ENCODE assay signal across 23 cellular contexts in genomic region chr2:54677476-54678265, GRCh38. TPM values are rescaled to one million over a fixed set of nuclear protein-coding genes. Genes with fewer than 3 reads are reported as not detected.
A peak's percentile ranks its signal among the peaks of the same experiment; 100 is the strongest.
DNase-seq lines count a peak whose midpoint lies in the region; ATAC-seq, FAIRE-seq and TF ChIP-seq lines count a peak whose summit lies in the region.
"Had no signal": no experiment of that assay in that cellular context is flagged by ENCODE, and none has a peak within 500 bp of the region (broad histone marks: within the 10 kb centered on the region; RNA-seq: fewer than 3 reads in every experiment).

No MANE protein-coding gene starts in this region.

- no peak for TF ChIP-seq CTCF in A549 (IDR thresholded peaks at IDR 0.05)
- TF ChIP-seq CTCF in OCI-LY3 (IDR thresholded peaks at IDR 0.05; ENCODE audit: low read depth, low read length) = no peak
- no peak for TF ChIP-seq CTCF in esophagus muscularis mucosa (IDR thresholded peaks at IDR 0.05)
- TF ChIP-seq CTCF in lower lobe of right lung (IDR thresholded peaks at IDR 0.05) = no peak
- no peak for TF ChIP-seq CTCF in GM13977 (IDR thresholded peaks at IDR 0.05; ENCODE audit: extremely low read depth, insufficient read depth, missing control alignments)

- H3K36me3 ChIP-seq in OCI-LY3 (replicated peaks; ENCODE audit: low read depth, low read length) = no peaks in the 10 kb centered on the region
- H3K36me3 ChIP-seq in esophagus muscularis mucosa = no peaks in the 10 kb centered on the region
- H3K36me3 ChIP-seq in lower lobe of right lung = no peaks in the 10 kb centered on the region
- H3K36me3 ChIP-seq: SJSA1 had no signal

- WGBS in A549 (ENCODE audit: missing lambda C conversion rate) = 96% methylated on average over 6 of the region's 6 CpGs
- 91% methylated on average over 6 of the region's 6 CpGs for WGBS in esophagus muscularis mucosa

- TF ChIP-seq RAD21 in A549 (conservative IDR thresholded peaks at IDR 0.05 in 1 of 2, IDR thresholded peaks at IDR 0.05 in 1 of 2) = no peak

- DNase-seq in A549 (ENCODE audit: low read depth in 1 of 2, low spot score in 1 of 2) (no peak), esophagus muscularis mucosa (ENCODE audit: extremely low spot score) (peak; percentile 64), lower lobe of right lung (no peak), GM13977 (ENCODE audit: low spot score) (no peak)
- DNase-seq in activated CD4-positive, alpha-beta memory T cell treated with anti-CD3 and anti-CD28 coated beads for 36 hours = no peak
- no peak for DNase-seq in naive thymus-derived CD8-positive, alpha-beta T cell
- DNase-seq: AML-193; CD4-positive, alpha-beta T cell; DND-41; NCI-H1436 treated with DMSO at 0.1 percent for 48 hours; NCI-H2029 treated with DMSO at 0.1 percent for 48 hours; NCI-H2171 treated with DMSO at 0.1 percent for 48 hours; NCI-H446 treated with DMSO at 0.1 percent for 48 hours; NK-92 treated with Interleukin-12 subunit alpha and Interleukin-12 subunit beta, amount 100 ng/mL, for 24 hours; SW 1271 had no signal

- peaks cover 67% of the 10 kb centered on the region for H3K27me3 ChIP-seq in OCI-LY3 (ENCODE audit: low read depth, low read length)
- H3K27me3 ChIP-seq in esophagus muscularis mucosa = no peaks in the 10 kb centered on the region
- H3K27me3 ChIP-seq in lower lobe of right lung (ENCODE audit: low read depth) = no peaks in the 10 kb centered on the region
- H3K27me3 ChIP-seq: SJSA1 had no signal

- H3K27ac ChIP-seq in A549 = no peak overlapping the region
- H3K27ac ChIP-seq in OCI-LY3 (ENCODE audit: low read length) = no peak overlapping the region
- H3K27ac ChIP-seq in esophagus muscularis mucosa (replicated peaks in 1 of 4) = no peak overlapping the region
- H3K27ac ChIP-seq in lower lobe of right lung = no peak overlapping the region
- H3K27ac ChIP-seq: SJSA1 had no signal

- H3K27me3 Mint-ChIP-seq in activated CD4-positive, alpha-beta memory T cell treated with anti-CD3 and anti-CD28 coated beads for 36 hours = peaks cover 49% of the 10 kb centered on the region
- H3K27me3 Mint-ChIP-seq in naive thymus-derived CD8-positive, alpha-beta T cell = peaks cover 0 to 35% (median 6%) of the 10 kb centered on the region in 5 donors
- H3K27me3 Mint-ChIP-seq: CD4-positive, alpha-beta T cell had no signal

- peaks cover 34% of the 10 kb centered on the region for H3K4me1 Mint-ChIP-seq in activated CD4-positive, alpha-beta memory T cell treated with anti-CD3 and anti-CD28 coated beads for 36 hours (ENCODE audit: low read depth)
- H3K4me1 Mint-ChIP-seq in naive thymus-derived CD8-positive, alpha-beta T cell = peaks cover 10 to 28% (median 24%) of the 10 kb centered on the region in 4 donors

- no peak overlapping the region for H2AFZ ChIP-seq in OCI-LY3 (ENCODE audit: low read depth, low read length)

- peaks cover 4% of the 10 kb centered on the region; the same call in 1 of the 2 replicates for H4K20me1 ChIP-seq in OCI-LY3 (ENCODE audit: insufficient read depth, low read length)

- no peak overlapping the region for H3K9ac ChIP-seq in OCI-LY3 (ENCODE audit: low read length)

- TF ChIP-seq EP300 in A549 (IDR thresholded peaks at IDR 0.05) (no peak), esophagus muscularis mucosa (IDR thresholded peaks at IDR 0.05) (no peak)

- H3K27ac Mint-ChIP-seq in activated CD4-positive, alpha-beta memory T cell treated with anti-CD3 and anti-CD28 coated beads for 36 hours = no peak overlapping the region
- peak overlapping the region in 2 of 10 donors; percentile 34 to 44 for H3K27ac Mint-ChIP-seq in naive thymus-derived CD8-positive, alpha-beta T cell
- H3K27ac Mint-ChIP-seq: CD4-positive, alpha-beta T cell had no signal

- no peaks in the 10 kb centered on the region for H3K9me3 ChIP-seq in A549
- no peaks in the 10 kb centered on the region for H3K9me3 ChIP-seq in OCI-LY3 (ENCODE audit: insufficient read depth, low read length)
- H3K9me3 ChIP-seq in esophagus muscularis mucosa = no peaks in the 10 kb centered on the region
- H3K9me3 ChIP-seq in lower lobe of right lung = no peaks in the 10 kb centered on the region
- H3K9me3 ChIP-seq: SJSA1 had no signal

- no peak overlapping the region for H3K4me2 ChIP-seq in A549
- H3K4me2 ChIP-seq in OCI-LY3 (ENCODE audit: low read length) = 0 out of 2 replicates have a peak overlapping the region, but pooled peaks have one; percentile 9

- no peaks in the 10 kb centered on the region for H3K79me2 ChIP-seq in OCI-LY3 (ENCODE audit: low read length)

- H3K9me3 Mint-ChIP-seq in activated CD4-positive, alpha-beta memory T cell treated with anti-CD3 and anti-CD28 coated beads for 36 hours = peaks cover 4% of the 10 kb centered on the region
- no peaks in the 10 kb centered on the region for H3K9me3 Mint-ChIP-seq in naive thymus-derived CD8-positive, alpha-beta T cell
- H3K9me3 Mint-ChIP-seq: CD4-positive, alpha-beta T cell had no signal

- intact Hi-C loops in esophagus muscularis mucosa (cut with DNase I) (no loop called here), lower lobe of right lung (cut with DNase I) (no loop called here)
- intact Hi-C loops in activated CD4-positive, alpha-beta memory T cell treated with anti-CD3 and anti-CD28 coated beads for 36 hours (cut with micrococcal nuclease) = no loop called here

- no peaks in the 10 kb centered on the region for H3K36me3 Mint-ChIP-seq in activated CD4-positive, alpha-beta memory T cell treated with anti-CD3 and anti-CD28 coated beads for 36 hours
- no peaks in the 10 kb centered on the region for H3K36me3 Mint-ChIP-seq in naive thymus-derived CD8-positive, alpha-beta T cell

- H3K4me3 ChIP-seq in A549 = no peak overlapping the region
- no peak overlapping the region for H3K4me3 ChIP-seq in OCI-LY3 (ENCODE audit: low read length)
- no peak overlapping the region for H3K4me3 ChIP-seq in esophagus muscularis mucosa
- H3K4me3 ChIP-seq in lower lobe of right lung = no peak overlapping the region
- H3K4me3 ChIP-seq: K562, SJSA1 had no signal

- TF ChIP-seq POLR2A in A549 (IDR thresholded peaks at IDR 0.05; ENCODE audit: low read length) (no peak), esophagus muscularis mucosa (IDR thresholded peaks at IDR 0.05; ENCODE audit: low read depth) (no peak)

- no peak overlapping the region for H3K4me3 Mint-ChIP-seq in activated CD4-positive, alpha-beta memory T cell treated with anti-CD3 and anti-CD28 coated beads for 36 hours
- H3K4me3 Mint-ChIP-seq in naive thymus-derived CD8-positive, alpha-beta T cell = no peak overlapping the region
- H3K4me3 Mint-ChIP-seq: CD4-positive, alpha-beta T cell had no signal

- CTCF ChIA-PET in A549 (lab: Yijun Ruan, JAX) = interaction anchor here (0.9 to 5.4 kb wide), 5 partner anchors 7 to 156 kb away, joined by 3 to 50 read pairs (median 7); no protein-coding TSS in a partner anchor
- CTCF ChIA-PET in activated CD4-positive, alpha-beta memory T cell treated with anti-CD3 and anti-CD28 coated beads for 36 hours (lab: Charles Lee) = interaction anchor here (1.5 to 7.5 kb wide), 3 partner anchors 14 to 30 kb away, joined by 5 to 76 read pairs (median 36); no protein-coding TSS in a partner anchor

- no peak for FAIRE-seq in A549 (lab: Jason Lieb, UNC)
- FAIRE-seq: A204.1, G401.6, GM12892, H54, K562 had no signal

- H3K4me1 ChIP-seq in A549 (no peaks in the 10 kb centered on the region), OCI-LY3 (ENCODE audit: low read length) (peaks cover 36% of the 10 kb centered on the region), esophagus muscularis mucosa (peaks cover 33 to 39% (median 37%) of the 10 kb centered on the region in 4 donors), lower lobe of right lung (peaks cover 28% of the 10 kb centered on the region)

- in situ Hi-C loops in GM13977 (cut with MboI; ENCODE audit: low pct_unique_long_range_greater_than_20kb, low sequenced_read_pairs, unreplicated experiment) = no loop called here

- POLR2A ChIA-PET in A549 (lab: Yijun Ruan, JAX) = no interaction called here
- POLR2A ChIA-PET in activated CD4-positive, alpha-beta memory T cell treated with anti-CD3 and anti-CD28 coated beads for 36 hours (lab: Charles Lee) = no interaction called here
- POLR2A ChIA-PET in naive thymus-derived CD8-positive, alpha-beta T cell (lab: Charles Lee) = no interaction called here

- ATAC-seq in A549 (peak; percentile 3 to 17; a peak in 3 of 6 replicates), GM18868 (IDR thresholded peaks at IDR 0.05; ENCODE audit: unreplicated experiment) (peak; percentile 29), lower lobe of right lung (no peak)
- ATAC-seq in naive thymus-derived CD8-positive, alpha-beta T cell = no peak
- ATAC-seq: K562 had no signal

TF ChIP-seq in A549, 52 proteins besides CTCF, POLR2A, EP300 and RAD21 (continues in another document):
- no peak for TF ChIP-seq BCL3 (IDR thresholded peaks at IDR 0.05)
- no peak for TF ChIP-seq PBX3 (IDR thresholded peaks at IDR 0.05)
- no peak for TF ChIP-seq GATA3 (IDR thresholded peaks at IDR 0.05; ENCODE audit: borderline replicate concordance)
- no peak for TF ChIP-seq JUN (IDR thresholded peaks at IDR 0.05)

RNA-seq across cellular contexts. Expression of gene EML6, which starts 45.8 kb away (rescaled TPM):
- polyA plus RNA-seq in A549 (2011; rRNA removed) (1.5 and 3.0 TPM in 2 replicates), A549 (2017; fragmentation: RNase III; extraction: RNeasy Plus Mini Kit Qiagen cat#74134 plus additional on column Dnase treatment) (1.4 to 1.8 TPM (median 1.7 TPM) in 3 replicates)
- polyA plus RNA-seq in A549 (2012; cell fraction: cytosol; rRNA removed) = 1.0 and 1.5 TPM in 2 replicates
- polyA plus RNA-seq in A549 (2012; cell fraction: nucleus; rRNA removed) = 3.2 and 4.7 TPM in 2 replicates
- 1.8 and 3.4 TPM in 2 replicates for polyA minus RNA-seq in A549 (2011; rRNA and poly(A)+ RNA removed)
- total RNA-seq in esophagus muscularis mucosa (1 to 10 TPM in 1 of 4 donors, under 1 TPM in 3; 0.75 to 4.6 (median 0.89) TPM), lower lobe of right lung (2.5 TPM)
- total RNA-seq in activated CD4-positive, alpha-beta memory T cell treated with anti-CD3 and anti-CD28 coated beads for 36 hours = under 1 TPM; 0.46 to 0.50 TPM
- 1 to 10 TPM; 1.4 to 3.3 TPM for total RNA-seq in naive thymus-derived CD8-positive, alpha-beta T cell
- polyA plus RNA-seq in naive thymus-derived CD8-positive, alpha-beta T cell = under 1 TPM in 1 of 3 donors, not detected in 2; 0.03 TPM

Comparison
In these comparisons a context has a peak if more than half of its experiments do, and no peak if none do; other contexts are left out.
1. ATAC-seq: peak in A549 (2 of 2) and GM18868 (single experiment); none in lower lobe of right lung (0 of 2) and naive thymus-derived CD8-positive, alpha-beta T cell (0 of 2).